ENCODE assay signal across 8 cellular contexts in genomic region chr1:18948913-18949688, GRCh38. TPM values are rescaled to one million over a fixed set of nuclear protein-coding genes. Genes with fewer than 3 reads are reported as not detected.
A peak's percentile ranks its signal among the peaks of the same experiment; 100 is the strongest.
DNase-seq lines count a peak whose midpoint lies in the region; ATAC-seq, FAIRE-seq and TF ChIP-seq lines count a peak whose summit lies in the region.

No MANE protein-coding gene starts in this region.

- peaks cover 67% of the 10 kb centered on the region for H3K4me1 ChIP-seq in mesodermal cell (ENCODE audit: control insufficient read depth, insufficient read depth, low read length, poor library complexity, severe bottlenecking)

- FAIRE-seq in urothelium cell line (lab: Jason Lieb, UNC) (no peak), GM12891 (lab: Jason Lieb, UNC) (no peak)

- peaks cover 6% of the 10 kb centered on the region for H3K36me3 ChIP-seq in mesodermal cell (ENCODE audit: control insufficient read depth, insufficient read depth, low read length)

- H3K9me3 ChIP-seq in mesodermal cell (ENCODE audit: control insufficient read depth, low read length), result no peaks in the 10 kb centered on the region

- CTCF ChIA-PET in activated naive CD4-positive, alpha-beta T cell treated with anti-CD3 and anti-CD28 coated beads, Interleukin-2, amount 10 ng/mL, durations not matched to agents 7 days and 5 days (lab: Charles Lee), result interaction anchor here (0.8 to 1.5 kb wide), 3 partner anchors 22 to 27 kb away, joined by 3 to 7 read pairs (median 4); no protein-coding TSS in a partner anchor

- H3K4me3 ChIP-seq in coronary artery (peak overlapping the region; percentile 68), mesodermal cell (ENCODE audit: extremely low read depth, insufficient read depth, low read length, poor library complexity, severe bottlenecking) (no peak overlapping the region)

- H3K27ac Mint-ChIP-seq in activated naive CD4-positive, alpha-beta T cell treated with anti-CD3 and anti-CD28 coated beads, Interleukin-2, amount 10 ng/mL, durations not matched to agents 7 days and 5 days, result peak overlapping the region; percentile 93

- peaks cover 14% of the 10 kb centered on the region for H3K27me3 Mint-ChIP-seq in activated naive CD4-positive, alpha-beta T cell treated with anti-CD3 and anti-CD28 coated beads, Interleukin-2, amount 10 ng/mL, durations not matched to agents 7 days and 5 days

- peaks cover 94% of the 10 kb centered on the region for H3K4me1 Mint-ChIP-seq in activated naive CD4-positive, alpha-beta T cell treated with anti-CD3 and anti-CD28 coated beads, Interleukin-2, amount 10 ng/mL, durations not matched to agents 7 days and 5 days

- no peak for TF ChIP-seq POLR2A in GM12891 (IDR thresholded peaks at IDR 0.05; ENCODE audit: low read depth, low read length)

- ATAC-seq in GM21723 (IDR thresholded peaks at IDR 0.05; ENCODE audit: unreplicated experiment), result no peak

- DNase-seq in activated naive CD4-positive, alpha-beta T cell treated with anti-CD3 and anti-CD28 coated beads, Interleukin-2, amount 10 ng/mL, durations not matched to agents 7 days and 5 days, result no peak
- no peak for DNase-seq in activated naive CD4-positive, alpha-beta T cell treated with anti-CD3 and anti-CD28 coated beads, Interleukin-2, amount 50 U/mL, for 16 hours
- DNase-seq in coronary artery (ENCODE audit: low spot score), result no peak
- peak; percentile 32 for DNase-seq in urothelium cell line (ENCODE audit: low spot score)
- no peak for DNase-seq in AML-193 (lab: John Stamatoyannopoulos, UW)
- no peak for DNase-seq in GM12891 (ENCODE audit: insufficient read length, low spot score)

- peak overlapping the region; percentile 89 to 95 for H3K27ac ChIP-seq in coronary artery
- peak overlapping the region; percentile 95 for H3K27ac ChIP-seq in mesodermal cell (ENCODE audit: low read depth, low read length, severe bottlenecking)

- TF ChIP-seq CTCF in coronary artery (IDR thresholded peaks at IDR 0.05), result no peak

- peak overlapping the region; percentile 77 for H3K4me3 Mint-ChIP-seq in activated naive CD4-positive, alpha-beta T cell treated with anti-CD3 and anti-CD28 coated beads, Interleukin-2, amount 10 ng/mL, durations not matched to agents 7 days and 5 days

- WGBS in mesodermal cell (ENCODE audit: insufficient coverage in 2 of 2), 2 experiments, result 61 to 69% methylated on average over 22 to 23 of the region's 23 CpGs

- no peaks in the 10 kb centered on the region for H3K9me3 Mint-ChIP-seq in activated naive CD4-positive, alpha-beta T cell treated with anti-CD3 and anti-CD28 coated beads, Interleukin-2, amount 10 ng/mL, durations not matched to agents 7 days and 5 days

- H3K36me3 Mint-ChIP-seq in activated naive CD4-positive, alpha-beta T cell treated with anti-CD3 and anti-CD28 coated beads, Interleukin-2, amount 10 ng/mL, durations not matched to agents 7 days and 5 days, result peaks cover 15% of the 10 kb centered on the region

TF ChIP-seq in GM12891, 5 proteins besides CTCF, POLR2A, EP300 and RAD21:
- no peak for TF ChIP-seq POU2F2 (IDR thresholded peaks at IDR 0.05; ENCODE audit: low read depth, low read length)
- TF ChIP-seq PAX5 (IDR thresholded peaks at IDR 0.05; ENCODE audit: insufficient read depth, low read length, severe bottlenecking), result no peak
- TF ChIP-seq TAF1 (IDR thresholded peaks at IDR 0.05; ENCODE audit: low read depth, low read length), result no peak
- TF ChIP-seq SPI1 (IDR thresholded peaks at IDR 0.05; ENCODE audit: low read depth, low read length), result no peak
- no peak for TF ChIP-seq POLR2AphosphoS5 (IDR thresholded peaks at IDR 0.05; ENCODE audit: low read depth, low read length)

RNA-seq across cellular contexts. Expression of gene IFFO2, which starts 7.4 kb away (rescaled TPM):
- polyA plus RNA-seq in mesodermal cell (2013, experiment 1 of 2), result 17.6 TPM
- polyA plus RNA-seq in mesodermal cell (2013, experiment 2 of 2), result 11.7 TPM
- polyA plus RNA-seq in GM12891 (2012; ENCODE audit: low read depth, missing spikeins), result 8.1 TPM

RNA-seq across cellular contexts. Expression of gene ALDH4A1, which starts 46.7 kb away (rescaled TPM):
- polyA plus RNA-seq in mesodermal cell (2013, experiment 1 of 2), result 13.2 TPM
- polyA plus RNA-seq in mesodermal cell (2013, experiment 2 of 2), result 12.6 TPM
- polyA plus RNA-seq in GM12891 (2012; ENCODE audit: low read depth, missing spikeins), result 8.5 TPM
